28 cellular contexts compared by ENCODE assay signal in the genomic region with DNA sequence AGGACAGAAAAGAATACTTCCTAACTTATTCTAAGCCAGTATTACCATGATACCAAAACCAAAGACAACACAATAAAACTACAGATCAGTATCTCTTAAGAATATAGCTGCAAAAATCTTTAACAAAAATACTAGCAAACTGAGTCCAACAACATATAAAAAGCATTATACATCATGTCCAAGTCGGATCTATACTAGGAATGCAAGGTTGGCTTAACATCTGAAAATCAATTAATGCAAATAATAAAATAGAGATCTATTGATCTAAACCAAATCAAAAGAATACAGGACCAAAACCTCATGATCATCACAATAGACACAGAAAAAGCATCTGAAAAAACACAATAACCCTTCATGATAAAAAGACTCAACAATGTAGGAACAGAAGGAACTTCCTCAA. TPM values are rescaled to one million over a fixed set of nuclear protein-coding genes. Genes with fewer than 3 reads are reported as not detected.
DNase-seq lines count a peak whose midpoint lies in the region; ATAC-seq, FAIRE-seq and TF ChIP-seq lines count a peak whose summit lies in the region.
"Had no signal": no experiment of that assay in that cellular context is flagged by ENCODE, and none has a peak within 500 bp of the region (broad histone marks: within the 10 kb centered on the region; RNA-seq: fewer than 3 reads in every experiment).

No MANE protein-coding gene starts in this region.

- no peaks in the 10 kb centered on the region for H3K4me1 ChIP-seq in A549
- H3K4me1 ChIP-seq: BE2C had no signal

- no peak for TF ChIP-seq EP300 in A549 (IDR thresholded peaks at IDR 0.05)

- H3K36me3 Mint-ChIP-seq in memory B cell: peaks cover 62% of the 10 kb centered on the region

- peak overlapping the region; percentile 35 for H3K27ac Mint-ChIP-seq in memory B cell
- H3K27ac Mint-ChIP-seq: CD14-positive monocyte; CD4-positive, alpha-beta memory T cell had no signal

- 97% methylated on average over 1 of the region's 1 CpG for WGBS in A549 (ENCODE audit: missing lambda C conversion rate)

- TF ChIP-seq POLR2A in A549 (IDR thresholded peaks at IDR 0.05; ENCODE audit: low read length): no peak

- no peak overlapping the region for H3K4me3 Mint-ChIP-seq in memory B cell
- H3K4me3 Mint-ChIP-seq: CD14-positive monocyte; CD4-positive, alpha-beta memory T cell; CD4-positive, CD25-positive, alpha-beta regulatory T cell; CD8-positive, alpha-beta memory T cell had no signal

- TF ChIP-seq RAD21 in A549 (conservative IDR thresholded peaks at IDR 0.05 in 1 of 2, IDR thresholded peaks at IDR 0.05 in 1 of 2): no peak

- CTCF ChIA-PET in A549 (lab: Yijun Ruan, JAX): no interaction called here

- peaks cover 16% of the 10 kb centered on the region for H3K4me1 Mint-ChIP-seq in memory B cell
- H3K4me1 Mint-ChIP-seq: CD14-positive monocyte had no signal

- H3K4me2 ChIP-seq in A549: no peak overlapping the region
- H3K4me2 ChIP-seq: BLaER1 had no signal

- no peaks in the 10 kb centered on the region for H3K27me3 Mint-ChIP-seq in memory B cell
- H3K27me3 Mint-ChIP-seq: CD4-positive, alpha-beta memory T cell; CD4-positive, CD25-positive, alpha-beta regulatory T cell; CD8-positive, alpha-beta memory T cell had no signal

- FAIRE-seq in A549 (lab: Jason Lieb, UNC) (peak; percentile 59), GM19239 (lab: Jason Lieb, UNC) (no peak), frontal cortex (lab: Jason Lieb, UNC) (no peak)
- FAIRE-seq: GM12878, GM12892, GM18507 had no signal

- peaks cover 8% of the 10 kb centered on the region; the same call in 1 of the 3 replicates for H3K9me3 ChIP-seq in A549
- H3K9me3 ChIP-seq: BE2C had no signal

- ATAC-seq in A549: no peak
- ATAC-seq in memory B cell (ENCODE audit: low read depth): no peak
- ATAC-seq: GM12878 had no signal

- no peak for TF ChIP-seq CTCF in A549 (IDR thresholded peaks at IDR 0.05)

- POLR2A ChIA-PET in A549 (lab: Yijun Ruan, JAX): no interaction called here

- no peak for DNase-seq in A549 (ENCODE audit: low read depth in 1 of 2, low spot score in 1 of 2)
- peak; percentile 17 for DNase-seq in OCI-M1 (lab: John Stamatoyannopoulos, UW)
- no peak for DNase-seq in memory B cell (ENCODE audit: low spot score in 2 of 2)
- DNase-seq in GM19239 (ENCODE audit: insufficient read length, low spot score): no peak
- DNase-seq in frontal cortex (ENCODE audit: low spot score in 2 of 2): no peak
- no peak for DNase-seq in dermis blood vessel endothelial cell
- DNase-seq: ACHN; BE2C; C1 segment of cervical spinal cord; CD4-positive, alpha-beta memory T cell; CD4-positive, CD25-positive, alpha-beta regulatory T cell; CD8-positive, alpha-beta memory T cell; COR-L47; DMS 273 treated with DMSO at 0.1 percent for 48 hours; DMS153; DMS53; DMS79; DND-41; EL; GDM1 had no signal

- H3K27ac ChIP-seq in A549: no peak overlapping the region
- H3K27ac ChIP-seq: 22Rv1, BLaER1 had no signal

- H3K9me3 Mint-ChIP-seq in memory B cell: peaks cover 5% of the 10 kb centered on the region

- H3K4me3 ChIP-seq in A549: no peak overlapping the region
- H3K4me3 ChIP-seq: BLaER1, GM12878 had no signal

TF ChIP-seq in A549, 52 proteins besides CTCF, POLR2A, EP300 and RAD21:
- no peak for TF ChIP-seq RCOR1 (IDR thresholded peaks at IDR 0.05; ENCODE audit: low read depth, low read length)
- no peak for TF ChIP-seq RNF2 (IDR thresholded peaks at IDR 0.05; ENCODE audit: borderline replicate concordance, low read depth)

RNA-seq across cellular contexts. Expression of gene TAF1A, which starts 18.9 kb away (rescaled TPM):
- polyA plus RNA-seq in A549 (2011; rRNA removed) (16.0 and 21.7 TPM in 2 replicates), A549 (2017; fragmentation: RNase III; extraction: RNeasy Plus Mini Kit Qiagen cat#74134 plus additional on column Dnase treatment) (11.7 to 13.0 TPM (median 12.1 TPM) in 3 replicates)
- polyA plus RNA-seq in A549 (2012; cell fraction: cytosol; rRNA removed): 4.2 TPM in 2 replicates
- 3.1 and 6.2 TPM in 2 replicates for polyA plus RNA-seq in A549 (2012; cell fraction: nucleus; rRNA removed)
- polyA minus RNA-seq in A549 (2011; rRNA and poly(A)+ RNA removed): 2.9 and 5.4 TPM in 2 replicates
- total RNA-seq in frontal cortex (23.6 TPM), dermis blood vessel endothelial cell (5.3 and 6.5 TPM in 2 replicates)

RNA-seq across cellular contexts. Expression of gene HHIPL2, which starts 22.9 kb away (rescaled TPM):
- polyA plus RNA-seq in A549 (2011; rRNA removed): 19.6 and 21.0 TPM in 2 replicates
- polyA plus RNA-seq in A549 (2012; cell fraction: cytosol; rRNA removed): 6.3 and 8.3 TPM in 2 replicates
- polyA plus RNA-seq in A549 (2012; cell fraction: nucleus; rRNA removed): 16.9 and 25.6 TPM in 2 replicates
- polyA plus RNA-seq in A549 (2017; fragmentation: RNase III; extraction: RNeasy Plus Mini Kit Qiagen cat#74134 plus additional on column Dnase treatment): 10.5 to 16.6 TPM (median 14.3 TPM) in 3 replicates
- polyA minus RNA-seq in A549 (2011; rRNA and poly(A)+ RNA removed): 8.1 and 11.6 TPM in 2 replicates
- total RNA-seq in frontal cortex: 0.82 TPM
- not detected in 2 replicates for total RNA-seq in dermis blood vessel endothelial cell
- total RNA-seq: A673; CD4-positive, CD25-positive, alpha-beta regulatory T cell; G401 had no signal
- polyA plus RNA-seq: CD14-positive monocyte; CD4-positive, alpha-beta memory T cell; CD4-positive, CD25-positive, alpha-beta regulatory T cell; CD8-positive, alpha-beta memory T cell had no signal

RNA-seq across cellular contexts. Expression of gene MIA3, which starts 47.1 kb away (rescaled TPM):
- polyA plus RNA-seq in A549 (2011; rRNA removed) (39.2 and 40.3 TPM in 2 replicates), A549 (2017; fragmentation: RNase III; extraction: RNeasy Plus Mini Kit Qiagen cat#74134 plus additional on column Dnase treatment) (16.4 to 17.5 TPM (median 17.2 TPM) in 3 replicates)
- 24.9 and 26.9 TPM in 2 replicates for polyA plus RNA-seq in A549 (2012; cell fraction: cytosol; rRNA removed)
- polyA plus RNA-seq in A549 (2012; cell fraction: nucleus; rRNA removed): 106 and 114 TPM in 2 replicates
- polyA minus RNA-seq in A549 (2011; rRNA and poly(A)+ RNA removed): 25.3 and 31.3 TPM in 2 replicates
- total RNA-seq in frontal cortex (46.5 TPM), dermis blood vessel endothelial cell (44.4 and 45.4 TPM in 2 replicates)
